ENCODE assay signal across 2 cellular contexts in the genomic region with DNA sequence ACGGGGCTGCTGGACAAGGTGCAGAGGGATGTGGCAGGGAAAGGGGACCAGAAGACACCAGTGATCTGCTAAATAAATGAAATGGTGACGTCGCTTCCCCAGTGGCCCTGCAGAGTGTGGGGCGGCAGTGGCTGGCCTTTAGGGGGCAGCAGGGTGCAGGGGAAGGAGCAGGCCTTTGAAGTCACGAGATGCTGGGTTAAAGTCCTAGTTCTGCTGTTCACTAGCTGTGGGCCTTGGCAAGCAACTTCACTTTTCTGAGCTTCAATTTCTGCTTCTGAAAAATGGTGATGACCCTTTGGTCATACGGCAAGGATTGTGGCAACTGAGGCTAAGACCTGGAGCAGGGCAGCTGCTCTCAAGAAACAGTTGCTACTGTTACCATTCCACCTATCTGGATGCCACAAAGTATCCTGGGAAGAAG.
A peak's percentile ranks its signal among the peaks of the same experiment; 100 is the strongest.
TF ChIP-seq lines count a peak whose summit lies in the region.

No MANE protein-coding gene starts in this region.

TF ChIP-seq in HEK293, 187 proteins besides CTCF, POLR2A, EP300 and RAD21 (continues in another document):
- TF ChIP-seq EGR2 (tag by site-specific recombination; IDR thresholded peaks at IDR 0.05; ENCODE audit: low read depth) (no peak), ZNF202 (tag by site-specific recombination; IDR thresholded peaks at IDR 0.05; ENCODE audit: borderline replicate concordance) (no peak), ZNF747 (tag by site-specific recombination; IDR thresholded peaks at IDR 0.05) (no peak), ZNF610 (tag by site-specific recombination; IDR thresholded peaks at IDR 0.05; ENCODE audit: borderline replicate concordance) (no peak), OSR2 (tag by site-specific recombination; IDR thresholded peaks at IDR 0.05) (0 out of 2 replicates have a peak, but pooled peaks have one; percentile 39), PRDM1 (tag by site-specific recombination; IDR thresholded peaks at IDR 0.05) (no peak), ZNF654 (tag by site-specific recombination; IDR thresholded peaks at IDR 0.05; ENCODE audit: low read depth) (peak; percentile 61), KLF16 (tag by site-specific recombination; IDR thresholded peaks at IDR 0.05) (no peak), ZNF223 (tag by site-specific recombination; IDR thresholded peaks at IDR 0.05) (no peak), ZNF211 (tag by site-specific recombination; IDR thresholded peaks at IDR 0.05; ENCODE audit: low read depth) (no peak), ZNF10 (tag by site-specific recombination; IDR thresholded peaks at IDR 0.05) (no peak), ZNF184 (tag by site-specific recombination; IDR thresholded peaks at IDR 0.05) (no peak), TCF7L2 (IDR thresholded peaks at IDR 0.05; ENCODE audit: borderline replicate concordance, low read depth, low read length) (peak; percentile 95), ZXDB (tag by site-specific recombination; IDR thresholded peaks at IDR 0.05) (0 out of 2 replicates have a peak, but pooled peaks have one; percentile 37), ZNF777 (tag by site-specific recombination; IDR thresholded peaks at IDR 0.05; ENCODE audit: borderline replicate concordance) (no peak), ZNF623 (tag by site-specific recombination; IDR thresholded peaks at IDR 0.05) (no peak), ZNF629 (tag by site-specific recombination; IDR thresholded peaks at IDR 0.05) (peak; percentile 54; the same call in 1 of the 2 replicates), ZNF157 (tag by site-specific recombination; IDR thresholded peaks at IDR 0.05) (no peak), ZNF24 (tag by site-specific recombination; IDR thresholded peaks at IDR 0.05) (peak; percentile 29; the same call in 1 of the 2 replicates), ZNF2 (tag by site-specific recombination; IDR thresholded peaks at IDR 0.05) (0 out of 2 replicates have a peak, but pooled peaks have one; percentile 49)
- TF ChIP-seq, protein P1, sequence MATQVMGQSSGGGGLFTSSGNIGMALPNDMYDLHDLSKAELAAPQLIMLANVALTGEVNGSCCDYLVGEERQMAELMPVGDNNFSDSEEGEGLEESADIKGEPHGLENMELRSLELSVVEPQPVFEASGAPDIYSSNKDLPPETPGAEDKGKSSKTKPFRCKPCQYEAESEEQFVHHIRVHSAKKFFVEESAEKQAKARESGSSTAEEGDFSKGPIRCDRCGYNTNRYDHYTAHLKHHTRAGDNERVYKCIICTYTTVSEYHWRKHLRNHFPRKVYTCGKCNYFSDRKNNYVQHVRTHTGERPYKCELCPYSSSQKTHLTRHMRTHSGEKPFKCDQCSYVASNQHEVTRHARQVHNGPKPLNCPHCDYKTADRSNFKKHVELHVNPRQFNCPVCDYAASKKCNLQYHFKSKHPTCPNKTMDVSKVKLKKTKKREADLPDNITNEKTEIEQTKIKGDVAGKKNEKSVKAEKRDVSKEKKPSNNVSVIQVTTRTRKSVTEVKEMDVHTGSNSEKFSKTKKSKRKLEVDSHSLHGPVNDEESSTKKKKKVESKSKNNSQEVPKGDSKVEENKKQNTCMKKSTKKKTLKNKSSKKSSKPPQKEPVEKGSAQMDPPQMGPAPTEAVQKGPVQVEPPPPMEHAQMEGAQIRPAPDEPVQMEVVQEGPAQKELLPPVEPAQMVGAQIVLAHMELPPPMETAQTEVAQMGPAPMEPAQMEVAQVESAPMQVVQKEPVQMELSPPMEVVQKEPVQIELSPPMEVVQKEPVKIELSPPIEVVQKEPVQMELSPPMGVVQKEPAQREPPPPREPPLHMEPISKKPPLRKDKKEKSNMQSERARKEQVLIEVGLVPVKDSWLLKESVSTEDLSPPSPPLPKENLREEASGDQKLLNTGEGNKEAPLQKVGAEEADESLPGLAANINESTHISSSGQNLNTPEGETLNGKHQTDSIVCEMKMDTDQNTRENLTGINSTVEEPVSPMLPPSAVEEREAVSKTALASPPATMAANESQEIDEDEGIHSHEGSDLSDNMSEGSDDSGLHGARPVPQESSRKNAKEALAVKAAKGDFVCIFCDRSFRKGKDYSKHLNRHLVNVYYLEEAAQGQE (tag by site-specific recombination; IDR thresholded peaks at IDR 0.05), result no peak
- TF ChIP-seq, protein P2, sequence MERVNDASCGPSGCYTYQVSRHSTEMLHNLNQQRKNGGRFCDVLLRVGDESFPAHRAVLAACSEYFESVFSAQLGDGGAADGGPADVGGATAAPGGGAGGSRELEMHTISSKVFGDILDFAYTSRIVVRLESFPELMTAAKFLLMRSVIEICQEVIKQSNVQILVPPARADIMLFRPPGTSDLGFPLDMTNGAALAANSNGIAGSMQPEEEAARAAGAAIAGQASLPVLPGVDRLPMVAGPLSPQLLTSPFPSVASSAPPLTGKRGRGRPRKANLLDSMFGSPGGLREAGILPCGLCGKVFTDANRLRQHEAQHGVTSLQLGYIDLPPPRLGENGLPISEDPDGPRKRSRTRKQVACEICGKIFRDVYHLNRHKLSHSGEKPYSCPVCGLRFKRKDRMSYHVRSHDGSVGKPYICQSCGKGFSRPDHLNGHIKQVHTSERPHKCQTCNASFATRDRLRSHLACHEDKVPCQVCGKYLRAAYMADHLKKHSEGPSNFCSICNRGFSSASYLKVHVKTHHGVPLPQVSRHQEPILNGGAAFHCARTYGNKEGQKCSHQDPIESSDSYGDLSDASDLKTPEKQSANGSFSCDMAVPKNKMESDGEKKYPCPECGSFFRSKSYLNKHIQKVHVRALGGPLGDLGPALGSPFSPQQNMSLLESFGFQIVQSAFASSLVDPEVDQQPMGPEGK (tag by site-specific recombination; IDR thresholded peaks at IDR 0.05), result peak; percentile 58; the same call in 1 of the 2 replicates
- TF ChIP-seq, protein P3, sequence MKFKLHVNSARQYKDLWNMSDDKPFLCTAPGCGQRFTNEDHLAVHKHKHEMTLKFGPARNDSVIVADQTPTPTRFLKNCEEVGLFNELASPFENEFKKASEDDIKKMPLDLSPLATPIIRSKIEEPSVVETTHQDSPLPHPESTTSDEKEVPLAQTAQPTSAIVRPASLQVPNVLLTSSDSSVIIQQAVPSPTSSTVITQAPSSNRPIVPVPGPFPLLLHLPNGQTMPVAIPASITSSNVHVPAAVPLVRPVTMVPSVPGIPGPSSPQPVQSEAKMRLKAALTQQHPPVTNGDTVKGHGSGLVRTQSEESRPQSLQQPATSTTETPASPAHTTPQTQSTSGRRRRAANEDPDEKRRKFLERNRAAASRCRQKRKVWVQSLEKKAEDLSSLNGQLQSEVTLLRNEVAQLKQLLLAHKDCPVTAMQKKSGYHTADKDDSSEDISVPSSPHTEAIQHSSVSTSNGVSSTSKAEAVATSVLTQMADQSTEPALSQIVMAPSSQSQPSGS (tag by site-specific recombination; IDR thresholded peaks at IDR 0.05; ENCODE audit: low read depth), result peak; percentile 96
- TF ChIP-seq, protein P4, sequence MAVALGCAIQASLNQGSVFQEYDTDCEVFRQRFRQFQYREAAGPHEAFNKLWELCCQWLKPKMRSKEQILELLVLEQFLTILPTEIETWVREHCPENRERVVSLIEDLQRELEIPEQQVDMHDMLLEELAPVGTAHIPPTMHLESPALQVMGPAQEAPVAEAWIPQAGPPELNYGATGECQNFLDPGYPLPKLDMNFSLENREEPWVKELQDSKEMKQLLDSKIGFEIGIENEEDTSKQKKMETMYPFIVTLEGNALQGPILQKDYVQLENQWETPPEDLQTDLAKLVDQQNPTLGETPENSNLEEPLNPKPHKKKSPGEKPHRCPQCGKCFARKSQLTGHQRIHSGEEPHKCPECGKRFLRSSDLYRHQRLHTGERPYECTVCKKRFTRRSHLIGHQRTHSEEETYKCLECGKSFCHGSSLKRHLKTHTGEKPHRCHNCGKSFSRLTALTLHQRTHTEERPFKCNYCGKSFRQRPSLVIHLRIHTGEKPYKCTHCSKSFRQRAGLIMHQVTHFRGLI (tag by site-specific recombination; IDR thresholded peaks at IDR 0.05), result no peak

TF ChIP-seq in GM12878, 131 proteins besides CTCF, POLR2A, EP300 and RAD21 (continues in another document):
- TF ChIP-seq ZSCAN29 (IDR thresholded peaks at IDR 0.05) (no peak), SIN3A (IDR thresholded peaks at IDR 0.05; ENCODE audit: low read depth, low read length) (no peak), ZBED1 (IDR thresholded peaks at IDR 0.05; ENCODE audit: borderline replicate concordance) (no peak), RELA (IDR thresholded peaks at IDR 0.05; ENCODE audit: borderline replicate concordance, partially characterized antibody) (no peak)
- TF ChIP-seq, protein P5, sequence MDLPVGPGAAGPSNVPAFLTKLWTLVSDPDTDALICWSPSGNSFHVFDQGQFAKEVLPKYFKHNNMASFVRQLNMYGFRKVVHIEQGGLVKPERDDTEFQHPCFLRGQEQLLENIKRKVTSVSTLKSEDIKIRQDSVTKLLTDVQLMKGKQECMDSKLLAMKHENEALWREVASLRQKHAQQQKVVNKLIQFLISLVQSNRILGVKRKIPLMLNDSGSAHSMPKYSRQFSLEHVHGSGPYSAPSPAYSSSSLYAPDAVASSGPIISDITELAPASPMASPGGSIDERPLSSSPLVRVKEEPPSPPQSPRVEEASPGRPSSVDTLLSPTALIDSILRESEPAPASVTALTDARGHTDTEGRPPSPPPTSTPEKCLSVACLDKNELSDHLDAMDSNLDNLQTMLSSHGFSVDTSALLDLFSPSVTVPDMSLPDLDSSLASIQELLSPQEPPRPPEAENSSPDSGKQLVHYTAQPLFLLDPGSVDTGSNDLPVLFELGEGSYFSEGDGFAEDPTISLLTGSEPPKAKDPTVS (IDR thresholded peaks at IDR 0.05; ENCODE audit: low read depth, low read length), result no peak
- TF ChIP-seq, protein P6, sequence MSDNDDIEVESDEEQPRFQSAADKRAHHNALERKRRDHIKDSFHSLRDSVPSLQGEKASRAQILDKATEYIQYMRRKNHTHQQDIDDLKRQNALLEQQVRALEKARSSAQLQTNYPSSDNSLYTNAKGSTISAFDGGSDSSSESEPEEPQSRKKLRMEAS (IDR thresholded peaks at IDR 0.05; ENCODE audit: low read depth, low read length), result 0 out of 2 replicates have a peak, but pooled peaks have one; percentile 15
- TF ChIP-seq, protein P7, sequence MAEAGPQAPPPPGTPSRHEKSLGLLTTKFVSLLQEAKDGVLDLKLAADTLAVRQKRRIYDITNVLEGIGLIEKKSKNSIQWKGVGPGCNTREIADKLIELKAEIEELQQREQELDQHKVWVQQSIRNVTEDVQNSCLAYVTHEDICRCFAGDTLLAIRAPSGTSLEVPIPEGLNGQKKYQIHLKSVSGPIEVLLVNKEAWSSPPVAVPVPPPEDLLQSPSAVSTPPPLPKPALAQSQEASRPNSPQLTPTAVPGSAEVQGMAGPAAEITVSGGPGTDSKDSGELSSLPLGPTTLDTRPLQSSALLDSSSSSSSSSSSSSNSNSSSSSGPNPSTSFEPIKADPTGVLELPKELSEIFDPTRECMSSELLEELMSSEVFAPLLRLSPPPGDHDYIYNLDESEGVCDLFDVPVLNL (IDR thresholded peaks at IDR 0.05; ENCODE audit: low read depth, low read length), result 0 out of 2 replicates have a peak, but pooled peaks have one; percentile 8
- TF ChIP-seq, protein P8, sequence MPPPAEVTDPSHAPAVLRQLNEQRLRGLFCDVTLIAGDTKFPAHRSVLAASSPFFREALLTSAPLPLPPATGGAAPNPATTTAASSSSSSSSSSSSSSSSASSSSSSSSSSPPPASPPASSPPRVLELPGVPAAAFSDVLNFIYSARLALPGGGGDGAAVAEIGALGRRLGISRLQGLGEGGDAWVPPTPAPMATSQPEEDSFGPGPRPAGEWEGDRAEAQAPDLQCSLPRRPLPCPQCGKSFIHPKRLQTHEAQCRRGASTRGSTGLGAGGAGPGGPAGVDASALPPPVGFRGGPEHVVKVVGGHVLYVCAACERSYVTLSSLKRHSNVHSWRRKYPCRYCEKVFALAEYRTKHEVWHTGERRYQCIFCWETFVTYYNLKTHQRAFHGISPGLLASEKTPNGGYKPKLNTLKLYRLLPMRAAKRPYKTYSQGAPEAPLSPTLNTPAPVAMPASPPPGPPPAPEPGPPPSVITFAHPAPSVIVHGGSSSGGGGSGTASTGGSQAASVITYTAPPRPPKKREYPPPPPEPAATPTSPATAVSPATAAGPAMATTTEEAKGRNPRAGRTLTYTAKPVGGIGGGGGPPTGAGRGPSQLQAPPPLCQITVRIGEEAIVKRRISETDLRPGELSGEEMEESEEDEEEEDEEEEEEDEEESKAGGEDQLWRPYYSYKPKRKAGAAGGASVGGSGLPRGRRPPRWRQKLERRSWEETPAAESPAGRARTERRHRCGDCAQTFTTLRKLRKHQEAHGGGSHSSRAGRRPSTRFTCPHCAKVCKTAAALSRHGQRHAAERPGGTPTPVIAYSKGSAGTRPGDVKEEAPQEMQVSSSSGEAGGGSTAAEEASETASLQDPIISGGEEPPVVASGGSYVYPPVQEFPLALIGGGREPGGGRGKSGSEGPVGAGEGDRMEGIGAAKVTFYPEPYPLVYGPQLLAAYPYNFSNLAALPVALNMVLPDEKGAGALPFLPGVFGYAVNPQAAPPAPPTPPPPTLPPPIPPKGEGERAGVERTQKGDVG (CRISPR knock-in tag; IDR thresholded peaks at IDR 0.05), result no peak
- TF ChIP-seq, protein P9, sequence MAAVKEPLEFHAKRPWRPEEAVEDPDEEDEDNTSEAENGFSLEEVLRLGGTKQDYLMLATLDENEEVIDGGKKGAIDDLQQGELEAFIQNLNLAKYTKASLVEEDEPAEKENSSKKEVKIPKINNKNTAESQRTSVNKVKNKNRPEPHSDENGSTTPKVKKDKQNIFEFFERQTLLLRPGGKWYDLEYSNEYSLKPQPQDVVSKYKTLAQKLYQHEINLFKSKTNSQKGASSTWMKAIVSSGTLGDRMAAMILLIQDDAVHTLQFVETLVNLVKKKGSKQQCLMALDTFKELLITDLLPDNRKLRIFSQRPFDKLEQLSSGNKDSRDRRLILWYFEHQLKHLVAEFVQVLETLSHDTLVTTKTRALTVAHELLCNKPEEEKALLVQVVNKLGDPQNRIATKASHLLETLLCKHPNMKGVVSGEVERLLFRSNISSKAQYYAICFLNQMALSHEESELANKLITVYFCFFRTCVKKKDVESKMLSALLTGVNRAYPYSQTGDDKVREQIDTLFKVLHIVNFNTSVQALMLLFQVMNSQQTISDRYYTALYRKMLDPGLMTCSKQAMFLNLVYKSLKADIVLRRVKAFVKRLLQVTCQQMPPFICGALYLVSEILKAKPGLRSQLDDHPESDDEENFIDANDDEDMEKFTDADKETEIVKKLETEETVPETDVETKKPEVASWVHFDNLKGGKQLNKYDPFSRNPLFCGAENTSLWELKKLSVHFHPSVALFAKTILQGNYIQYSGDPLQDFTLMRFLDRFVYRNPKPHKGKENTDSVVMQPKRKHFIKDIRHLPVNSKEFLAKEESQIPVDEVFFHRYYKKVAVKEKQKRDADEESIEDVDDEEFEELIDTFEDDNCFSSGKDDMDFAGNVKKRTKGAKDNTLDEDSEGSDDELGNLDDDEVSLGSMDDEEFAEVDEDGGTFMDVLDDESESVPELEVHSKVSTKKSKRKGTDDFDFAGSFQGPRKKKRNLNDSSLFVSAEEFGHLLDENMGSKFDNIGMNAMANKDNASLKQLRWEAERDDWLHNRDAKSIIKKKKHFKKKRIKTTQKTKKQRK (IDR thresholded peaks at IDR 0.05; ENCODE audit: low read depth, low read length), result no peak
